Comparison of ENCODE assay signal across 7 cellular contexts in genomic region chr20:34172926-34173325, GRCh38.
"Had no signal": no experiment of that assay in that cellular context is flagged by ENCODE, and none has a peak within 500 bp of the region (broad histone marks: within the 10 kb centered on the region; RNA-seq: fewer than 3 reads in every experiment).

No MANE protein-coding gene starts in this region.

- DNase-seq: GM23248, H9, HCEC 1CT, IMR-90 had no signal

- H3K27ac ChIP-seq: GM23248 had no signal

- FAIRE-seq: H1, H54, HTR-8/SVneo had no signal

- H3K9ac ChIP-seq: GM23248 had no signal

- H3K4me3 ChIP-seq: GM23248 had no signal
